Comparison of ENCODE assay signal across 19 cellular contexts in the genomic region with DNA sequence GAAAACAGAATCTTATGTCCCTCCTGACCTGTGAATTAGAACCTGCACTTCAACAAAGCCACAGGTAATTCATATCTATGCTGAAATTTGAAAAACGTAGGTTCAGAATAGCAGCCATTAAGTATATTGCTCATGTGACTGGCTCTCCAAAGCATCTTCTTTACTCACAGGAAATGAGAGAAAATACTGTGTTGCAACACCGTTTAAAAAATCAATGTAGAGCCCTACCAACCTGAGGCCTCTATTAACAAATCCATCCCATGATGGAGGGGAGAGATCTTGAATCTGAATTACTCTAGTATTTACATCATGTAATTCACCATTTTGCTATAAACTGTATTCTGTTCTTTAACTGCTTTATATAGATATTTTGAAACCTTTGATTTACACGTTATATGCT.
A peak's percentile ranks its signal among the peaks of the same experiment; 100 is the strongest.
DNase-seq lines count a peak whose midpoint lies in the region; ATAC-seq and TF ChIP-seq lines count a peak whose summit lies in the region.
"Had no signal": no experiment of that assay in that cellular context is flagged by ENCODE, and none has a peak within 500 bp of the region (broad histone marks: within the 10 kb centered on the region; RNA-seq: fewer than 3 reads in every experiment).

No MANE protein-coding gene starts in this region.

- H3K36me3 ChIP-seq in IMR-90 (ENCODE audit: control insufficient read depth, insufficient read depth, low read length) (no peaks in the 10 kb centered on the region), right lobe of liver (no peaks in the 10 kb centered on the region), esophagus muscularis mucosa (no peaks in the 10 kb centered on the region)
- H3K36me3 ChIP-seq: BE2C had no signal

- H3K27ac ChIP-seq in IMR-90 (ENCODE audit: insufficient read depth, low read length) (no peak overlapping the region), right lobe of liver (no peak overlapping the region), esophagus muscularis mucosa (replicated peaks in 1 of 4) (no peak overlapping the region)

- H2BK15ac ChIP-seq in IMR-90 (ENCODE audit: low read depth, low read length): no peak overlapping the region

- H3K14ac ChIP-seq in IMR-90 (replicated peaks; ENCODE audit: low read depth, low read length): no peak overlapping the region

- no peak overlapping the region for H4K8ac ChIP-seq in IMR-90 (ENCODE audit: low read depth in 2 of 2, low read length in 2 of 2)

- DNase-seq in IMR-90 (no peak), iris pigment epithelial cell (ENCODE audit: low read depth) (peak; percentile 29), right lobe of liver (no peak), esophagus muscularis mucosa (ENCODE audit: extremely low spot score) (no peak), NCI-H1930 (lab: John Stamatoyannopoulos, UW) (no peak)
- DNase-seq: ACHN; BE2C; C1 segment of cervical spinal cord; CD4-positive, CD25-positive, alpha-beta regulatory T cell; CD8-positive, alpha-beta memory T cell; COR-L47; DMS 273 treated with DMSO at 0.1 percent for 48 hours; DMS53; DND-41; EL; GOT3; H7 had no signal

- WGBS in IMR-90 (ENCODE audit: extremely low coverage in 2 of 2, insufficient read length in 1 of 2), 2 experiments: no CpG with 5 or more reads among the region's 3 CpGs
- WGBS in right lobe of liver (ENCODE audit: insufficient coverage, low coverage, low lambda C conversion rate, missing lambda C conversion rate): 40% methylated on average over 3 of the region's 3 CpGs
- 84% methylated on average over 3 of the region's 3 CpGs for WGBS in esophagus muscularis mucosa

- no TSS peak for BruUV-seq in IMR-90 (replicated peaks; lab: Mats Ljungman, UMichigan)

- H2BK5ac ChIP-seq in IMR-90 (ENCODE audit: low read depth, low read length, poor library complexity, severe bottlenecking): no peak overlapping the region

- H3K9me1 ChIP-seq in IMR-90 (ENCODE audit: insufficient read depth, low read length): no peaks in the 10 kb centered on the region

- no peaks in the 10 kb centered on the region for H3K79me1 ChIP-seq in IMR-90 (ENCODE audit: low read depth in 1 of 2, low read length in 2 of 2)

- no peak for TF ChIP-seq RAD21 in IMR-90 (IDR thresholded peaks at IDR 0.05; ENCODE audit: low read length)

- dilution Hi-C loops in IMR-90 (cut with HindIII; ENCODE audit: low sequenced_read_pairs, unreplicated experiment): no loop called here

- no peak for TF ChIP-seq EP300 in esophagus muscularis mucosa (IDR thresholded peaks at IDR 0.05)

- H3K4ac ChIP-seq in IMR-90 (ENCODE audit: low read depth, low read length): no peak overlapping the region

- H3K27me3 ChIP-seq in IMR-90 (ENCODE audit: control insufficient read depth, insufficient read depth, low read length) (no peaks in the 10 kb centered on the region), right lobe of liver (no peaks in the 10 kb centered on the region), esophagus muscularis mucosa (no peaks in the 10 kb centered on the region)
- H3K27me3 ChIP-seq: BE2C had no signal

- no peak overlapping the region for H2AK5ac ChIP-seq in IMR-90 (ENCODE audit: low read depth, low read length)

- intact Hi-C loops in IMR-90 (cut with micrococcal nuclease): no loop called here
- intact Hi-C loops in right lobe of liver (cut with DNase I): no loop called here
- intact Hi-C loops in esophagus muscularis mucosa (cut with DNase I): no loop called here

- POLR2A ChIA-PET in IMR-90 (lab: Charles Lee; ENCODE audit: unreplicated experiment): no interaction called here

- CTCF ChIA-PET in IMR-90 (lab: Yijun Ruan, JAX): no interaction called here

- no peak overlapping the region for H2BK120ac ChIP-seq in IMR-90 (ENCODE audit: low read depth, low read length)

- H4K91ac ChIP-seq in IMR-90 (ENCODE audit: insufficient read depth, low read depth, low read length): no peak overlapping the region

- TF ChIP-seq POLR2A in IMR-90 (IDR thresholded peaks at IDR 0.05; ENCODE audit: low read depth, low read length): no peak
- no peak for TF ChIP-seq POLR2A in right lobe of liver (IDR thresholded peaks at IDR 0.05)
- TF ChIP-seq POLR2A in esophagus muscularis mucosa (IDR thresholded peaks at IDR 0.05; ENCODE audit: low read depth): no peak

- H3K4me3 ChIP-seq in IMR-90 (ENCODE audit: insufficient read depth, low read depth, low read length) (no peak overlapping the region), right lobe of liver (no peak overlapping the region), esophagus muscularis mucosa (no peak overlapping the region)
- H3K4me3 ChIP-seq: GM12878 had no signal

- H2BK20ac ChIP-seq in IMR-90 (ENCODE audit: low read depth, low read length): no peak overlapping the region

- no peak overlapping the region for H4K5ac ChIP-seq in IMR-90 (ENCODE audit: low read depth, low read length)

- H3K23ac ChIP-seq in IMR-90 (ENCODE audit: low read depth, low read length): no peak overlapping the region

- H3K56ac ChIP-seq in IMR-90 (ENCODE audit: extremely low read depth, insufficient read depth, low read length): no peak overlapping the region

- no peak for ATAC-seq in IMR-90 (ENCODE audit: low read depth)
- ATAC-seq in right lobe of liver: peak; percentile 55 to 87 (median 72)
- no peak for ATAC-seq in HG03039 (IDR thresholded peaks at IDR 0.05; ENCODE audit: unreplicated experiment)
- ATAC-seq: GM12878 had no signal

- no peak overlapping the region for H3K9ac ChIP-seq in IMR-90 (ENCODE audit: low read depth, low read length)

- peaks cover 1% of the 10 kb centered on the region for H3K4me1 ChIP-seq in IMR-90 (ENCODE audit: control insufficient read depth, insufficient read depth, low read length)
- peaks cover 0 to 3% (median 0%) of the 10 kb centered on the region in 4 donors for H3K4me1 ChIP-seq in right lobe of liver
- H3K4me1 ChIP-seq in esophagus muscularis mucosa: peaks cover 0 to 10% (median 4%) of the 10 kb centered on the region in 4 donors
- H3K4me1 ChIP-seq: BE2C had no signal

- in situ Hi-C loops in IMR-90 (cut with MboI; ENCODE audit: low sequenced_read_pairs): no loop called here

- H2AK9ac ChIP-seq in IMR-90 (replicated peaks; ENCODE audit: low read depth, low read length, poor library complexity): no peak overlapping the region

- H3K9me3 ChIP-seq in IMR-90 (ENCODE audit: control insufficient read depth, insufficient read depth, low read length): no peaks in the 10 kb centered on the region
- no peaks in the 10 kb centered on the region for H3K9me3 ChIP-seq in right lobe of liver
- no peaks in the 10 kb centered on the region for H3K9me3 ChIP-seq in esophagus muscularis mucosa
- H3K9me3 ChIP-seq: BE2C had no signal

- TF ChIP-seq CTCF in IMR-90 (conservative IDR thresholded peaks at IDR 0.05; ENCODE audit: low read depth, low read length) (no peak), right lobe of liver (IDR thresholded peaks at IDR 0.05) (no peak), esophagus muscularis mucosa (IDR thresholded peaks at IDR 0.05) (no peak)

- H3K18ac ChIP-seq in IMR-90 (ENCODE audit: low read depth, low read length): no peak overlapping the region

- H3K4me2 ChIP-seq in IMR-90 (ENCODE audit: low read depth, low read length): no peak overlapping the region

- H4K20me1 ChIP-seq in IMR-90 (ENCODE audit: insufficient read depth, low read length): no peaks in the 10 kb centered on the region

- H2AFZ ChIP-seq in IMR-90 (replicated peaks; ENCODE audit: low read length, poor library complexity): no peak overlapping the region

TF ChIP-seq in IMR-90, 13 proteins besides CTCF, POLR2A, EP300 and RAD21:
- TF ChIP-seq CEBPB (IDR thresholded peaks at IDR 0.05; ENCODE audit: low read depth, low read length) (peak; percentile 17; the same call in 1 of the 2 replicates), NFE2L2 (IDR thresholded peaks at IDR 0.05; ENCODE audit: low read depth, low read length) (no peak)

Comparison
In these comparisons a context has a peak if more than half of its experiments do, and no peak if none do; other contexts are left out.
1. ATAC-seq: peak in right lobe of liver (4 of 4); none in IMR-90 (single experiment) and HG03039 (single experiment).